In the genomic region with DNA sequence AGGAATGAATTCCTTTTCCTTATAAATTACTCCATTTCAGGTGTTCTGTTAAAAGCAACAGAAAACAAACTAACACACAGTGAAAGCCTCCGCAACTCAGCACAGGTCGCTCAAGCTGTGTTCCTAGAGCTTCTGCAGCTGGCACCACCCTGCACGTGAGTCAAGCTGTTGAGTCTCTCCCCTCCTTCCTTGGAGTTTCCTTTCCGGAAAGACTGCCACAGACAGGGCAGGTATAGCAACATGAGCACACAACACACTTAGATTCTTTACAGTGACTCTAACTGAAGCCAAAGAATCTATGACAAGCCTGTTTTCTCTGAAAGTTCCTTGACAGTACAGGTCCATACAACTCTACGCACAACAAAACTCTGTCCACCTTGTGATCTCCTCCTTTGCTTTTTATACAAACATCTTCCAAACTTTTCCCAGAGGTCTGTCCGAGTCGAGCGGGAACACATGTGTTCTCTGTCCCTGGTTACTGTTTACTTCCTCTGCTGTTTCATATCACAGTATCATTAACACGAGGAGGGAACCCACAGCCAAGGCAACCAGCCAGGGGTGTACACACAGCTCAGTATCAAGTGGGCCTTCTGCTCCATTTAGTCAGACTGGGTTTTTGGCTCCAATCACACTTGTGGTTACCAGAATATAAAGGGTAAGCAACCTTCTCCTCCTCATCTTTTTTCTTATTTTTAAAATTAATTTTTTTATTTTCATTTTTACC, we compare ENCODE assay signal across 20 cellular contexts. TPM values are rescaled to one million over a fixed set of nuclear protein-coding genes. Genes with fewer than 3 reads are reported as not detected.
A peak's percentile ranks its signal among the peaks of the same experiment; 100 is the strongest.
DNase-seq lines count a peak whose midpoint lies in the region; ATAC-seq and TF ChIP-seq lines count a peak whose summit lies in the region.
"Had no signal": no experiment of that assay in that cellular context is flagged by ENCODE, and none has a peak within 500 bp of the region (broad histone marks: within the 10 kb centered on the region; RNA-seq: fewer than 3 reads in every experiment).

No MANE protein-coding gene starts in this region.

- H4K91ac ChIP-seq in neuronal stem cell (ENCODE audit: low read depth, low read length, poor library complexity), result no peak overlapping the region

- no peak overlapping the region for H3K9ac ChIP-seq in neuronal stem cell (ENCODE audit: low read depth, low read length, poor library complexity)

- 0 out of 2 replicates have a peak, but pooled peaks cover 3% of the 10 kb centered on the region for H3K27me3 ChIP-seq in Panc1 (ENCODE audit: control insufficient read depth, insufficient read depth, low read length)
- H3K27me3 ChIP-seq in foreskin keratinocyte, result no peaks in the 10 kb centered on the region
- H3K27me3 ChIP-seq in neuronal stem cell (ENCODE audit: control insufficient read depth in 3 of 3, insufficient read depth in 3 of 3, low read depth in 1 of 3, low read length in 3 of 3), result no peaks in the 10 kb centered on the region
- no peaks in the 10 kb centered on the region for H3K27me3 ChIP-seq in CD4-positive, alpha-beta memory T cell (ENCODE audit: insufficient read depth, low read length)

- peak; percentile 3 for DNase-seq in LHCN-M2 (ENCODE audit: low read depth)
- no peak for DNase-seq in Panc1 (ENCODE audit: low read depth, low spot score)
- DNase-seq in foreskin keratinocyte, result peak; percentile 14 to 29
- DNase-seq in neuronal stem cell (ENCODE audit: low spot score), result no peak
- DNase-seq in CD4-positive, alpha-beta memory T cell, result no peak
- DNase-seq in NCI-H526 (lab: John Stamatoyannopoulos, UW), result no peak
- DNase-seq in RPMI8226, result no peak
- DNase-seq: activated CD4-positive, CD25-positive, alpha-beta regulatory T cell treated with anti-CD3 and anti-CD28 coated beads, Interleukin-2, amount 50 U/mL, for 72 hours; activated CD8-positive, alpha-beta memory T cell treated with anti-CD3 and anti-CD28 coated beads for 24 hours; CD8-positive, alpha-beta memory T cell; effector memory CD8-positive, alpha-beta T cell; KBM-7; MV-4-11; stimulated activated CD4-positive, alpha-beta T cell treated with anti-CD3 and anti-CD28 coated beads, Interleukin-12 subunit alpha, Interleukin-12 subunit beta, amount 100 ng/mL, for 4 hours had no signal

- no peaks in the 10 kb centered on the region for H3K4me1 ChIP-seq in Panc1 (ENCODE audit: control insufficient read depth, insufficient read depth, low read length)
- no peaks in the 10 kb centered on the region for H3K4me1 ChIP-seq in foreskin keratinocyte
- no peaks in the 10 kb centered on the region for H3K4me1 ChIP-seq in neuronal stem cell (ENCODE audit: control insufficient read depth in 2 of 2, insufficient read depth in 1 of 2, low read depth in 1 of 2, low read length in 2 of 2)
- H3K4me1 ChIP-seq in CD4-positive, alpha-beta memory T cell (ENCODE audit: insufficient read depth, low read length), result no peaks in the 10 kb centered on the region

- no peaks in the 10 kb centered on the region for H3K4me1 Mint-ChIP-seq in CD4-positive, alpha-beta memory T cell
- H3K4me1 Mint-ChIP-seq: activated naive CD4-positive, alpha-beta T cell treated with anti-CD3 and anti-CD28 coated beads, Interleukin-2, amount 50 U/mL, for 24 hours; CD8-positive, alpha-beta memory T cell; memory B cell; nephron had no signal

- H3K27ac Mint-ChIP-seq in CD4-positive, alpha-beta memory T cell, result peak overlapping the region in 2 of 7 donors; percentile 52 to 69
- H3K27ac Mint-ChIP-seq: activated naive CD4-positive, alpha-beta T cell treated with anti-CD3 and anti-CD28 coated beads, Interleukin-2, amount 50 U/mL, for 24 hours; CD8-positive, alpha-beta memory T cell; memory B cell; nephron; T-helper 2 cell treated with Interferon-gamma antibody and Interleukin-4, amounts not matched to agents 5 μg/mL and 100 μg/mL, for 36 hours had no signal

- H3K9me3 Mint-ChIP-seq in CD4-positive, alpha-beta memory T cell, result peaks cover 0 to 4% (median 0%) of the 10 kb centered on the region in 8 donors
- H3K9me3 Mint-ChIP-seq: activated naive CD4-positive, alpha-beta T cell treated with anti-CD3 and anti-CD28 coated beads, Interleukin-2, amount 50 U/mL, for 24 hours; CD8-positive, alpha-beta memory T cell; effector memory CD8-positive, alpha-beta T cell; memory B cell; nephron; T-helper 2 cell treated with Interferon-gamma antibody and Interleukin-4, amounts not matched to agents 5 μg/mL and 100 μg/mL, for 36 hours had no signal

- in situ Hi-C loops in Panc1 (cut with HindIII; ENCODE audit: low pct_unique_long_range_greater_than_20kb, low sequenced_read_pairs), result no loop called here

- CTCF ChIA-PET in Panc1 (lab: Charles Lee), result no interaction called here
- CTCF ChIA-PET in CD4-positive, alpha-beta memory T cell (lab: Charles Lee; ENCODE audit: partially characterized antibody), result no interaction called here

- no peak overlapping the region for H3K14ac ChIP-seq in neuronal stem cell (ENCODE audit: low read length)

- no CpG with 5 or more reads among the region's 9 CpGs for WGBS in neuronal stem cell (ENCODE audit: extremely low coverage in 2 of 2, insufficient read length in 2 of 2, insufficient replicate concordance in 1 of 2), 2 donors

- peak overlapping the region; percentile 23 for H2AFZ ChIP-seq in neuronal stem cell (ENCODE audit: low read length)

- H3K36me3 ChIP-seq in Panc1 (ENCODE audit: control insufficient read depth, insufficient read depth, low read length) (no peaks in the 10 kb centered on the region), neuronal stem cell (replicated peaks in 1 of 2; ENCODE audit: control insufficient read depth in 2 of 2, insufficient read depth in 2 of 2, low read length in 2 of 2) (no peaks in the 10 kb centered on the region)
- no peaks in the 10 kb centered on the region for H3K36me3 ChIP-seq in CD4-positive, alpha-beta memory T cell (ENCODE audit: insufficient read depth, low read length)
- H3K36me3 ChIP-seq: thoracic aorta had no signal

- H3K4ac ChIP-seq in neuronal stem cell (ENCODE audit: low read length), result no peak overlapping the region

- no peak overlapping the region for H2AK5ac ChIP-seq in neuronal stem cell (ENCODE audit: low read depth, low read length)

- no peak overlapping the region for H2BK12ac ChIP-seq in neuronal stem cell (ENCODE audit: low read length)

- intact Hi-C loops in Panc1 (cut with micrococcal nuclease; ENCODE audit: unreplicated experiment), result no loop called here
- intact Hi-C loops in CD4-positive, alpha-beta memory T cell (cut with micrococcal nuclease), result no loop called here

- no peaks in the 10 kb centered on the region for H3K36me3 Mint-ChIP-seq in CD4-positive, alpha-beta memory T cell
- H3K36me3 Mint-ChIP-seq: activated naive CD4-positive, alpha-beta T cell treated with anti-CD3 and anti-CD28 coated beads, Interleukin-2, amount 50 U/mL, for 24 hours; CD8-positive, alpha-beta memory T cell had no signal

- no peaks in the 10 kb centered on the region for H3K79me1 ChIP-seq in neuronal stem cell (ENCODE audit: low read depth, low read length)

- POLR2A ChIA-PET in Panc1 (lab: Charles Lee), result no interaction called here
- POLR2A ChIA-PET in CD4-positive, alpha-beta memory T cell (lab: Charles Lee; ENCODE audit: partially characterized antibody), result interaction anchor here (0.7 kb wide), 1 partner anchor 236 kb away, joined by 3 read pairs; no protein-coding TSS in a partner anchor

- H2BK15ac ChIP-seq in neuronal stem cell (ENCODE audit: low read length), result no peak overlapping the region

- H3K9me3 ChIP-seq in Panc1 (ENCODE audit: control insufficient read depth, insufficient read depth, low read depth, low read length) (no peaks in the 10 kb centered on the region), neuronal stem cell (replicated peaks in 1 of 2; ENCODE audit: control insufficient read depth in 2 of 2, insufficient read depth in 1 of 2, low read depth in 1 of 2, low read length in 2 of 2) (no peaks in the 10 kb centered on the region)
- H3K9me3 ChIP-seq in CD4-positive, alpha-beta memory T cell (ENCODE audit: control insufficient read depth in 1 of 2, low read length in 2 of 2), result no peaks in the 10 kb centered on the region
- H3K9me3 ChIP-seq: thoracic aorta had no signal

- no TSS peak for BruUV-seq in Panc1 (replicated peaks; lab: Mats Ljungman, UMichigan)

- TF ChIP-seq CTCF in Panc1 (IDR thresholded peaks at IDR 0.05) (no peak), foreskin keratinocyte (conservative IDR thresholded peaks at IDR 0.05) (no peak)

- H2BK5ac ChIP-seq in neuronal stem cell (ENCODE audit: low read length), result no peak overlapping the region

- H2BK120ac ChIP-seq in neuronal stem cell (ENCODE audit: low read depth, low read length), result no peak overlapping the region

- 0 out of 2 replicates have a peak, but pooled peaks have one; percentile 53 for ATAC-seq in Panc1
- peak; percentile 90 for ATAC-seq in foreskin keratinocyte
- no peak for ATAC-seq in HG03571 (IDR thresholded peaks at IDR 0.05; ENCODE audit: unreplicated experiment)
- ATAC-seq: effector memory CD8-positive, alpha-beta T cell had no signal

- H3K4me3 ChIP-seq in Panc1 (ENCODE audit: low read depth in 2 of 2, low read length in 2 of 2) (no peak overlapping the region), neuronal stem cell (ENCODE audit: low read length in 2 of 2) (no peak overlapping the region)
- no peak overlapping the region for H3K4me3 ChIP-seq in CD4-positive, alpha-beta memory T cell (ENCODE audit: low read length in 2 of 2)
- H3K4me3 ChIP-seq: thoracic aorta had no signal

- H3K27me3 Mint-ChIP-seq in CD4-positive, alpha-beta memory T cell, result no peaks in the 10 kb centered on the region
- H3K27me3 Mint-ChIP-seq: activated naive CD4-positive, alpha-beta T cell treated with anti-CD3 and anti-CD28 coated beads, Interleukin-2, amount 50 U/mL, for 24 hours; CD8-positive, alpha-beta memory T cell; memory B cell had no signal

- no peak overlapping the region for H3K27ac ChIP-seq in Panc1 (ENCODE audit: low read length)
- H3K27ac ChIP-seq in foreskin keratinocyte, result no peak overlapping the region
- H3K27ac ChIP-seq in neuronal stem cell (replicated peaks; ENCODE audit: low read length), result no peak overlapping the region
- H3K27ac ChIP-seq in CD4-positive, alpha-beta memory T cell (ENCODE audit: low read depth, low read length), result no peak overlapping the region
- H3K27ac ChIP-seq: thoracic aorta had no signal

- no peak overlapping the region for H4K8ac ChIP-seq in neuronal stem cell (ENCODE audit: low read depth, low read length)

- no peak overlapping the region for H3K4me3 Mint-ChIP-seq in CD4-positive, alpha-beta memory T cell
- H3K4me3 Mint-ChIP-seq: activated naive CD4-positive, alpha-beta T cell treated with anti-CD3 and anti-CD28 coated beads, Interleukin-2, amount 50 U/mL, for 24 hours; CD8-positive, alpha-beta memory T cell; effector memory CD8-positive, alpha-beta T cell; memory B cell; nephron; T-helper 2 cell treated with Interferon-gamma antibody and Interleukin-4, amounts not matched to agents 5 μg/mL and 100 μg/mL, for 36 hours had no signal

- H3K4me2 ChIP-seq in neuronal stem cell (ENCODE audit: insufficient read depth, low read length, poor library complexity, severe bottlenecking), result no peak overlapping the region

- H3K23ac ChIP-seq in neuronal stem cell (ENCODE audit: low read depth, low read length, poor library complexity), result no peak overlapping the region

- H3K18ac ChIP-seq in neuronal stem cell (ENCODE audit: low read length), result no peak overlapping the region

RNA-seq across cellular contexts. Expression of a gene that starts 38.7 kb away (rescaled TPM):
- 61.0 and 61.4 TPM in 2 replicates for total RNA-seq in LHCN-M2 (2014; rRNA removed)
- 16.2 TPM for polyA plus RNA-seq in LHCN-M2 (2012)
- total RNA-seq in Panc1 (2021; ENCODE audit: unreplicated experiment), result 53.9 TPM
- 22.1 TPM for polyA plus RNA-seq in Panc1 (2012; ENCODE audit: insufficient read length)
- 47.8 TPM in 2 replicates for total RNA-seq in foreskin keratinocyte
- polyA plus RNA-seq in foreskin keratinocyte, result 18.1 and 20.7 TPM in 2 replicates
- 32.7 TPM for polyA plus RNA-seq in neuronal stem cell (2013, experiment 1 of 2)
- polyA plus RNA-seq in neuronal stem cell (2013, experiment 2 of 2), result 33.9 TPM
- total RNA-seq in CD4-positive, alpha-beta memory T cell, result 10 to 100 TPM; 21.1 to 22.8 TPM
- 10 to 100 TPM; 13.0 to 16.7 TPM for polyA plus RNA-seq in CD4-positive, alpha-beta memory T cell

Comparison
In these comparisons a context has a peak if more than half of its experiments do, and no peak if none do; other contexts are left out.
1. DNase-seq: peak in LHCN-M2 (single experiment) and foreskin keratinocyte (2 of 2); none in Panc1 (single experiment), neuronal stem cell (single experiment), CD4-positive, alpha-beta memory T cell (0 of 5), NCI-H526 (0 of 2) and RPMI8226 (single experiment).